In genomic region chr1:164592634-164593033, GRCh38 we compare ENCODE assay signal across 23 cellular contexts. TPM values are rescaled to one million over a fixed set of nuclear protein-coding genes. Genes with fewer than 3 reads are reported as not detected.
DNase-seq lines count a peak whose midpoint lies in the region; ATAC-seq and TF ChIP-seq lines count a peak whose summit lies in the region.
"Had no signal": no experiment of that assay in that cellular context is flagged by ENCODE, and none has a peak within 500 bp of the region (broad histone marks: within the 10 kb centered on the region; RNA-seq: fewer than 3 reads in every experiment).

No MANE protein-coding gene starts in this region.

- CTCF ChIA-PET in Caco-2 (lab: Charles Lee), result interaction anchor here (0.7 to 1.2 kb wide), 2 partner anchors 18 to 33 kb away, joined by 3 read pairs; partner anchors contain the start of gene PBX1

- no peak overlapping the region for H3K14ac ChIP-seq in neuronal stem cell (ENCODE audit: low read length)

- H3K27ac ChIP-seq in SJSA1 (peak overlapping the region; percentile 80), neuronal stem cell (replicated peaks; ENCODE audit: low read length) (peak overlapping the region; percentile 5), right lobe of liver (no peak overlapping the region)
- H3K27ac ChIP-seq: parathyroid adenoma had no signal

- H3K27me3 ChIP-seq in Caco-2 (replicated peaks; ENCODE audit: control insufficient read depth, insufficient read depth, low read length) (no peaks in the 10 kb centered on the region), SJSA1 (replicated peaks) (no peaks in the 10 kb centered on the region), neuronal stem cell (ENCODE audit: control insufficient read depth in 3 of 3, insufficient read depth in 3 of 3, low read depth in 1 of 3, low read length in 3 of 3) (no peaks in the 10 kb centered on the region), right lobe of liver (no peaks in the 10 kb centered on the region)

- no peak for TF ChIP-seq CTCF in Caco-2 (IDR thresholded peaks at IDR 0.05; ENCODE audit: insufficient read depth in 1 of 2, low read depth in 1 of 2, low read length in 1 of 2, severe bottlenecking in 1 of 2, unreplicated experiment in 1 of 2)
- TF ChIP-seq CTCF in right lobe of liver (IDR thresholded peaks at IDR 0.05), result no peak

- POLR2A ChIA-PET in Caco-2 (lab: Charles Lee), result no interaction called here

- H3K36me3 ChIP-seq in Caco-2 (ENCODE audit: control insufficient read depth, insufficient read depth, low read length), result no peaks in the 10 kb centered on the region
- H3K36me3 ChIP-seq in SJSA1, result no peaks in the 10 kb centered on the region
- H3K36me3 ChIP-seq in neuronal stem cell (replicated peaks in 1 of 2; ENCODE audit: control insufficient read depth in 2 of 2, insufficient read depth in 2 of 2, low read length in 2 of 2), result peaks cover 0 to 20% of the 10 kb centered on the region in 2 donors
- no peaks in the 10 kb centered on the region for H3K36me3 ChIP-seq in right lobe of liver
- H3K36me3 ChIP-seq: thoracic aorta had no signal

- intact Hi-C loops in Caco-2 (cut with micrococcal nuclease; ENCODE audit: unreplicated experiment) (no loop called here), right lobe of liver (cut with DNase I) (no loop called here)

- H3K4me3 ChIP-seq in Caco-2 (ENCODE audit: low read depth, low read length), result no peak overlapping the region
- no peak overlapping the region for H3K4me3 ChIP-seq in SJSA1
- no peak overlapping the region for H3K4me3 ChIP-seq in neuronal stem cell (ENCODE audit: low read length in 2 of 2)
- H3K4me3 ChIP-seq in right lobe of liver, result no peak overlapping the region
- H3K4me3 ChIP-seq: thoracic aorta had no signal

- peak overlapping the region; percentile 91 for H3K27ac Mint-ChIP-seq in Caco-2 (ENCODE audit: unreplicated experiment)
- H3K27ac Mint-ChIP-seq: activated naive CD4-positive, alpha-beta T cell treated with anti-CD3 and anti-CD28 coated beads for 36 hours had no signal

- H3K9me3 Mint-ChIP-seq in Caco-2 (ENCODE audit: unreplicated experiment), result no peaks in the 10 kb centered on the region
- H3K9me3 Mint-ChIP-seq: activated naive CD4-positive, alpha-beta T cell treated with anti-CD3 and anti-CD28 coated beads for 36 hours; activated T-cell treated with anti-CD3 and anti-CD28 coated beads, Interleukin-2, amount 50 U/mL, for 4 hours had no signal

- no peak overlapping the region for H2AFZ ChIP-seq in neuronal stem cell (ENCODE audit: low read length)
- H2AFZ ChIP-seq: parathyroid adenoma had no signal

- no peak overlapping the region for H2AK5ac ChIP-seq in neuronal stem cell (ENCODE audit: low read depth, low read length)

- peak overlapping the region; percentile 31 for H3K18ac ChIP-seq in neuronal stem cell (ENCODE audit: low read length)

- H2BK15ac ChIP-seq in neuronal stem cell (ENCODE audit: low read length), result no peak overlapping the region

- peaks cover 3% of the 10 kb centered on the region for H3K79me1 ChIP-seq in neuronal stem cell (ENCODE audit: low read depth, low read length)

- peak overlapping the region; percentile 62 for H3K4me3 Mint-ChIP-seq in Caco-2 (ENCODE audit: unreplicated experiment)
- H3K4me3 Mint-ChIP-seq: activated naive CD4-positive, alpha-beta T cell treated with anti-CD3 and anti-CD28 coated beads for 36 hours; activated T-cell treated with anti-CD3 and anti-CD28 coated beads, Interleukin-2, amount 50 U/mL, for 4 hours; naive B cell had no signal

- H4K91ac ChIP-seq in neuronal stem cell (ENCODE audit: low read depth, low read length, poor library complexity), result no peak overlapping the region

- no peak overlapping the region for H3K4me2 ChIP-seq in neuronal stem cell (ENCODE audit: insufficient read depth, low read length, poor library complexity, severe bottlenecking)

- H3K9ac ChIP-seq in neuronal stem cell (ENCODE audit: low read depth, low read length, poor library complexity), result no peak overlapping the region
- H3K9ac ChIP-seq: parathyroid adenoma had no signal

- no peak for DNase-seq in Caco-2
- DNase-seq in SJSA1 (ENCODE audit: low read depth in 1 of 2, low spot score in 2 of 2), result no peak
- DNase-seq in islet precursor cell, result peak; percentile 66
- DNase-seq in neuronal stem cell (ENCODE audit: low spot score), result no peak
- DNase-seq in right lobe of liver, result no peak
- DNase-seq in ureter (ENCODE audit: low spot score), result no peak
- no peak for DNase-seq in 8988T
- DNase-seq: activated CD4-positive, alpha-beta T cell treated with anti-CD3 and anti-CD28 coated beads for 1 hour; activated CD8-positive, alpha-beta memory T cell treated with anti-CD3 and anti-CD28 coated beads for 24 hours; activated naive CD4-positive, alpha-beta T cell treated with anti-CD3 and anti-CD28 coated beads for 36 hours; activated T-cell treated with anti-CD3 and anti-CD28 coated beads, Interleukin-2, amount 50 U/mL, for 4 hours; amniotic stem cell; caudate nucleus; DMS53; Karpas-422; mammary epithelial cell; naive B cell; NCI-H1694 treated with DMSO at 0.1 percent for 48 hours had no signal

- peaks cover 45% of the 10 kb centered on the region for H3K4me1 Mint-ChIP-seq in Caco-2 (ENCODE audit: low read depth, unreplicated experiment)
- H3K4me1 Mint-ChIP-seq: naive B cell had no signal

- H3K27me3 Mint-ChIP-seq in Caco-2 (ENCODE audit: insufficient read depth, unreplicated experiment), result no peaks in the 10 kb centered on the region

- H3K23ac ChIP-seq in neuronal stem cell (ENCODE audit: low read depth, low read length, poor library complexity), result no peak overlapping the region

- peaks cover 32% of the 10 kb centered on the region for H3K36me3 Mint-ChIP-seq in Caco-2 (ENCODE audit: insufficient read depth, unreplicated experiment)
- H3K36me3 Mint-ChIP-seq: naive B cell had no signal

- TF ChIP-seq POLR2A in right lobe of liver (IDR thresholded peaks at IDR 0.05), result no peak

- H3K9me3 ChIP-seq in Caco-2 (no peaks in the 10 kb centered on the region), SJSA1 (replicated peaks) (no peaks in the 10 kb centered on the region), neuronal stem cell (replicated peaks in 1 of 2; ENCODE audit: control insufficient read depth in 2 of 2, insufficient read depth in 1 of 2, low read depth in 1 of 2, low read length in 2 of 2) (no peaks in the 10 kb centered on the region), right lobe of liver (no peaks in the 10 kb centered on the region)
- H3K9me3 ChIP-seq: thoracic aorta had no signal

- H2BK12ac ChIP-seq in neuronal stem cell (ENCODE audit: low read length), result no peak overlapping the region

- no peak overlapping the region for H4K8ac ChIP-seq in neuronal stem cell (ENCODE audit: low read depth, low read length)

- no CpG with 5 or more reads among the region's 5 CpGs for WGBS in neuronal stem cell (ENCODE audit: extremely low coverage in 2 of 2, insufficient read length in 2 of 2, insufficient replicate concordance in 1 of 2), 2 donors
- 50% methylated on average over 1 of the region's 5 CpGs for WGBS in right lobe of liver (ENCODE audit: insufficient coverage, low coverage, low lambda C conversion rate, missing lambda C conversion rate)

- no peak overlapping the region for H3K4ac ChIP-seq in neuronal stem cell (ENCODE audit: low read length)

- H3K4me1 ChIP-seq in Caco-2 (peaks cover 61% of the 10 kb centered on the region), SJSA1 (replicated peaks) (peaks cover 47% of the 10 kb centered on the region), neuronal stem cell (ENCODE audit: control insufficient read depth in 2 of 2, insufficient read depth in 1 of 2, low read depth in 1 of 2, low read length in 2 of 2) (peaks cover 29 to 33% of the 10 kb centered on the region in 2 donors), right lobe of liver (peaks cover 0 to 37% (median 15%) of the 10 kb centered on the region in 4 donors)

- H2BK120ac ChIP-seq in neuronal stem cell (ENCODE audit: low read depth, low read length), result no peak overlapping the region

- BruUV-seq in Caco-2 (replicated peaks; lab: Mats Ljungman, UMichigan), result no TSS peak

- ATAC-seq in right lobe of liver (no peak), GM21447 (IDR thresholded peaks at IDR 0.05; ENCODE audit: unreplicated experiment) (no peak)
- ATAC-seq: activated T-cell treated with anti-CD3 and anti-CD28 coated beads, Interleukin-2, amount 50 U/mL, for 4 hours; Right ventricle myocardium inferior had no signal

- peak overlapping the region; percentile 80 for H2BK5ac ChIP-seq in neuronal stem cell (ENCODE audit: low read length)

RNA-seq across cellular contexts. Expression of gene PBX1, which starts 33.6 kb away (rescaled TPM):
- total RNA-seq in Caco-2 (2022), result 101 and 103 TPM in 2 replicates
- 16.6 and 18.5 TPM in 2 replicates for total RNA-seq in SJSA1 (2014; rRNA removed; shearing (Covaris generic))
- polyA plus RNA-seq in neuronal stem cell (2013, experiment 1 of 2), result 53.3 TPM
- polyA plus RNA-seq in neuronal stem cell (2013, experiment 2 of 2), result 55.6 TPM
- total RNA-seq in right lobe of liver, result 1 to 10 TPM; 3.1 to 7.9 (median 6.9) TPM
- total RNA-seq in ureter, result 169 TPM
- total RNA-seq: OCI-LY7 had no signal

Comparison
In these comparisons a context has a peak if more than half of its experiments do, and no peak if none do; other contexts are left out.
1. H3K27ac ChIP-seq: peak in SJSA1 (single experiment) and neuronal stem cell (single experiment); none in right lobe of liver (0 of 3).